ENCODE assay signal across 1 cellular context in the genomic region with DNA sequence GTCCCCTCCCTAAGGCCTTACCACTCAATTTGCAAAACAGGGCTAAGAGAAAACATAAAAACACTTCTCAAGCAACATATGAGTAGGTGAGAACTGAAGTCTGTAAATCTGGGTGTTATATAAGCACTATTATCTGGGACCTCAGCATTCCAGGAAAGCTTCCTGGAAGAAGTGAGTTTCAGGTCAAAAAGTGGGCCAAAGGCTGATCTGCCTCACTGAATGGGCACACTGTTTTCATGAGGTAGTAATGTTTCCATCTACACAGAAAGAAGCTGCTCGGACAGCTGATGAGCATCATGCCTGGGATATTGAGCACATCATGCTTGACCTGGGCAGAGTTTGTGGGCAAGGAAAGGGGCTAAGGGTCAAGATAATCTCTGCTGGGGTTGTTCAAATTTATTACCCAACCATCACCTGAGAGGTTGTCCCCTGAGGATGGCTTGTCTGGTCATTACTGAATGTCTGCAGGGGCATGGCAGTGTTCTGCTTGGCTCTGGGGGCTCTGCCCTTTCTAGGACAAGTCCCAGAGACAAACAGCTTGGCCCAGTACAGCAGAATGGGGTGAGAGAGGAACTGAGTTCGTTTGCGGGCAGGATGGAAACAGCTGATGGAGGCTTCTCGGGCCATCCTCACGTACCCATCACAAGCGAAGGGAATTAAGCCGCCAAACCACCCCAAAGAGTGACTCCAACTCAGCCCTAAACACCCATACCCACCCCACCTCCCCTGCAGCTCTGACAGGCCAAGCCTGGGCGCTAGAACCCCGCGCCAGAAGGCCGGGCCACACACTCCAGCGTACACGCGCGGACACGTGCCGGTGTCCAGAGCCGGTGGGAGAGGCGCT.
A peak's percentile ranks its signal among the peaks of the same experiment; 100 is the strongest.
TF ChIP-seq lines count a peak whose summit lies in the region.

No MANE protein-coding gene starts in this region.

TF ChIP-seq in K562, 482 proteins besides CTCF, POLR2A, EP300 and RAD21 (continued from another document):
- 0 out of 2 replicates have a peak, but pooled peaks have one; percentile 16 for TF ChIP-seq SRSF1 (IDR thresholded peaks at IDR 0.05; ENCODE audit: low read depth, low read length)
- TF ChIP-seq, protein P1, sequence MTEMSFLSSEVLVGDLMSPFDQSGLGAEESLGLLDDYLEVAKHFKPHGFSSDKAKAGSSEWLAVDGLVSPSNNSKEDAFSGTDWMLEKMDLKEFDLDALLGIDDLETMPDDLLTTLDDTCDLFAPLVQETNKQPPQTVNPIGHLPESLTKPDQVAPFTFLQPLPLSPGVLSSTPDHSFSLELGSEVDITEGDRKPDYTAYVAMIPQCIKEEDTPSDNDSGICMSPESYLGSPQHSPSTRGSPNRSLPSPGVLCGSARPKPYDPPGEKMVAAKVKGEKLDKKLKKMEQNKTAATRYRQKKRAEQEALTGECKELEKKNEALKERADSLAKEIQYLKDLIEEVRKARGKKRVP (CRISPR knock-in tag; IDR thresholded peaks at IDR 0.05) = no peak
- TF ChIP-seq KDM1A (IDR thresholded peaks at IDR 0.05) = peak in 1 of 2 experiments; percentile 36; a peak in 1 of 4 replicates
- TF ChIP-seq, protein P2, sequence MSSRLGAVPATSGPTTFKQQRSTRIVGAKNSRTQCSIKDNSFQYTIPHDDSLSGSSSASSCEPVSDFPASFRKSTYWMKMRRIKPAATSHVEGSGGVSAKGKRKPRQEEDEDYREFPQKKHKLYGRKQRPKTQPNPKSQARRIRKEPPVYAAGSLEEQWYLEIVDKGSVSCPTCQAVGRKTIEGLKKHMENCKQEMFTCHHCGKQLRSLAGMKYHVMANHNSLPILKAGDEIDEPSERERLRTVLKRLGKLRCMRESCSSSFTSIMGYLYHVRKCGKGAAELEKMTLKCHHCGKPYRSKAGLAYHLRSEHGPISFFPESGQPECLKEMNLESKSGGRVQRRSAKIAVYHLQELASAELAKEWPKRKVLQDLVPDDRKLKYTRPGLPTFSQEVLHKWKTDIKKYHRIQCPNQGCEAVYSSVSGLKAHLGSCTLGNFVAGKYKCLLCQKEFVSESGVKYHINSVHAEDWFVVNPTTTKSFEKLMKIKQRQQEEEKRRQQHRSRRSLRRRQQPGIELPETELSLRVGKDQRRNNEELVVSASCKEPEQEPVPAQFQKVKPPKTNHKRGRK (tag; IDR thresholded peaks at IDR 0.05) = no peak
- peak; percentile 37; the same call in 1 of the 2 replicates for TF ChIP-seq DPF2 (IDR thresholded peaks at IDR 0.05)
- TF ChIP-seq MTF1 (CRISPR knock-in tag; IDR thresholded peaks at IDR 0.05; ENCODE audit: borderline replicate concordance) = 0 out of 2 replicates have a peak, but pooled peaks have one; percentile 23
- peak; percentile 79 for TF ChIP-seq ZFP36 (IDR thresholded peaks at IDR 0.05; ENCODE audit: low read depth, low read length, partially characterized antibody)
- 0 out of 3 replicates have a peak, but pooled peaks of 1 of the 2 experiments have one; percentile 47 for TF ChIP-seq CBX3 (IDR thresholded peaks at IDR 0.05; ENCODE audit: borderline replicate concordance in 1 of 2, low read length in 2 of 2)
- TF ChIP-seq, protein P3, sequence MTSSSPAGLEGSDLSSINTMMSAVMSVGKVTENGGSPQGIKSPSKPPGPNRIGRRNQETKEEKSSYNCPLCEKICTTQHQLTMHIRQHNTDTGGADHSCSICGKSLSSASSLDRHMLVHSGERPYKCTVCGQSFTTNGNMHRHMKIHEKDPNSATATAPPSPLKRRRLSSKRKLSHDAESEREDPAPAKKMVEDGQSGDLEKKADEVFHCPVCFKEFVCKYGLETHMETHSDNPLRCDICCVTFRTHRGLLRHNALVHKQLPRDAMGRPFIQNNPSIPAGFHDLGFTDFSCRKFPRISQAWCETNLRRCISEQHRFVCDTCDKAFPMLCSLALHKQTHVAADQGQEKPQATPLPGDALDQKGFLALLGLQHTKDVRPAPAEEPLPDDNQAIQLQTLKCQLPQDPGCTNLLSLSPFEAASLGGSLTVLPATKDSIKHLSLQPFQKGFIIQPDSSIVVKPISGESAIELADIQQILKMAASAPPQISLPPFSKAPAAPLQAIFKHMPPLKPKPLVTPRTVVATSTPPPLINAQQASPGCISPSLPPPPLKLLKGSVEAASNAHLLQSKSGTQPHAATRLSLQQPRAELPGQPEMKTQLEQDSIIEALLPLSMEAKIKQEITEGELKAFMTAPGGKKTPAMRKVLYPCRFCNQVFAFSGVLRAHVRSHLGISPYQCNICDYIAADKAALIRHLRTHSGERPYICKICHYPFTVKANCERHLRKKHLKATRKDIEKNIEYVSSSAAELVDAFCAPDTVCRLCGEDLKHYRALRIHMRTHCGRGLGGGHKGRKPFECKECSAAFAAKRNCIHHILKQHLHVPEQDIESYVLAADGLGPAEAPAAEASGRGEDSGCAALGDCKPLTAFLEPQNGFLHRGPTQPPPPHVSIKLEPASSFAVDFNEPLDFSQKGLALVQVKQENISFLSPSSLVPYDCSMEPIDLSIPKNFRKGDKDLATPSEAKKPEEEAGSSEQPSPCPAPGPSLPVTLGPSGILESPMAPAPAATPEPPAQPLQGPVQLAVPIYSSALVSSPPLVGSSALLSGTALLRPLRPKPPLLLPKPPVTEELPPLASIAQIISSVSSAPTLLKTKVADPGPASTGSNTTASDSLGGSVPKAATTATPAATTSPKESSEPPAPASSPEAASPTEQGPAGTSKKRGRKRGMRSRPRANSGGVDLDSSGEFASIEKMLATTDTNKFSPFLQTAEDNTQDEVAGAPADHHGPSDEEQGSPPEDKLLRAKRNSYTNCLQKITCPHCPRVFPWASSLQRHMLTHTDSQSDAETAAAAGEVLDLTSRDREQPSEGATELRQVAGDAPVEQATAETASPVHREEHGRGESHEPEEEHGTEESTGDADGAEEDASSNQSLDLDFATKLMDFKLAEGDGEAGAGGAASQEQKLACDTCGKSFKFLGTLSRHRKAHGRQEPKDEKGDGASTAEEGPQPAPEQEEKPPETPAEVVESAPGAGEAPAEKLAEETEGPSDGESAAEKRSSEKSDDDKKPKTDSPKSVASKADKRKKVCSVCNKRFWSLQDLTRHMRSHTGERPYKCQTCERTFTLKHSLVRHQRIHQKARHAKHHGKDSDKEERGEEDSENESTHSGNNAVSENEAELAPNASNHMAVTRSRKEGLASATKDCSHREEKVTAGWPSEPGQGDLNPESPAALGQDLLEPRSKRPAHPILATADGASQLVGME (CRISPR knock-in tag; IDR thresholded peaks at IDR 0.05) = 0 out of 2 replicates have a peak, but pooled peaks have one; percentile 3
- TF ChIP-seq, protein P4, sequence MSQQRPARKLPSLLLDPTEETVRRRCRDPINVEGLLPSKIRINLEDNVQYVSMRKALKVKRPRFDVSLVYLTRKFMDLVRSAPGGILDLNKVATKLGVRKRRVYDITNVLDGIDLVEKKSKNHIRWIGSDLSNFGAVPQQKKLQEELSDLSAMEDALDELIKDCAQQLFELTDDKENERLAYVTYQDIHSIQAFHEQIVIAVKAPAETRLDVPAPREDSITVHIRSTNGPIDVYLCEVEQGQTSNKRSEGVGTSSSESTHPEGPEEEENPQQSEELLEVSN (IDR thresholded peaks at IDR 0.05; ENCODE audit: borderline replicate concordance in 1 of 2, extremely low read depth in 1 of 2, insufficient read depth in 1 of 2, insufficient read length in 1 of 2, low read depth in 1 of 2, low read length in 1 of 2, poor library complexity in 1 of 2, severe bottlenecking in 1 of 2) = peak; percentile 70 to 85
- TF ChIP-seq ZNF57 (CRISPR knock-in tag; IDR thresholded peaks at IDR 0.05) = peak; percentile 61; the same call in 1 of the 2 replicates
- no peak for TF ChIP-seq CBFA2T3 (IDR thresholded peaks at IDR 0.05)
- no peak for TF ChIP-seq ZSCAN32 (CRISPR knock-in tag; IDR thresholded peaks at IDR 0.05)
- TF ChIP-seq ZNF668 (CRISPR knock-in tag; IDR thresholded peaks at IDR 0.05) = no peak
- no peak for TF ChIP-seq ZNF830 (CRISPR knock-in tag; IDR thresholded peaks at IDR 0.05)
- TF ChIP-seq, protein P5, sequence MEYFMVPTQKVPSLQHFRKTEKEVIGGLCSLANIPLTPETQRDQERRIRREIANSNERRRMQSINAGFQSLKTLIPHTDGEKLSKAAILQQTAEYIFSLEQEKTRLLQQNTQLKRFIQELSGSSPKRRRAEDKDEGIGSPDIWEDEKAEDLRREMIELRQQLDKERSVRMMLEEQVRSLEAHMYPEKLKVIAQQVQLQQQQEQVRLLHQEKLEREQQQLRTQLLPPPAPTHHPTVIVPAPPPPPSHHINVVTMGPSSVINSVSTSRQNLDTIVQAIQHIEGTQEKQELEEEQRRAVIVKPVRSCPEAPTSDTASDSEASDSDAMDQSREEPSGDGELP (CRISPR knock-in tag; IDR thresholded peaks at IDR 0.05; ENCODE audit: borderline replicate concordance) = no peak; the same call in none of the 2 replicates
- no peak for TF ChIP-seq ZNF717 (CRISPR knock-in tag; IDR thresholded peaks at IDR 0.05)
- TF ChIP-seq RFX5 (IDR thresholded peaks at IDR 0.05; ENCODE audit: low read depth, low read length) = no peak
- TF ChIP-seq, protein P6, sequence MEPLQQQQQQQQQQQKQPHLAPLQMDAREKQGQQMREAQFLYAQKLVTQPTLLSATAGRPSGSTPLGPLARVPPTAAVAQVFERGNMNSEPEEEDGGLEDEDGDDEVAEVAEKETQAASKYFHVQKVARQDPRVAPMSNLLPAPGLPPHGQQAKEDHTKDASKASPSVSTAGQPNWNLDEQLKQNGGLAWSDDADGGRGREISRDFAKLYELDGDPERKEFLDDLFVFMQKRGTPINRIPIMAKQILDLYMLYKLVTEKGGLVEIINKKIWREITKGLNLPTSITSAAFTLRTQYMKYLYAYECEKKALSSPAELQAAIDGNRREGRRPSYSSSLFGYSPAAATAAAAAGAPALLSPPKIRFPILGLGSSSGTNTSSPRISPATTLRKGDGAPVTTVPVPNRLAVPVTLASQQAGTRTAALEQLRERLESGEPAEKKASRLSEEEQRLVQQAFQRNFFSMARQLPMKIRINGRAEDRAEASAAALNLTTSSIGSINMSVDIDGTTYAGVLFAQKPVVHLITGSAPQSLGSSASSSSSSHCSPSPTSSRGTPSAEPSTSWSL (CRISPR knock-in tag; IDR thresholded peaks at IDR 0.05; ENCODE audit: borderline replicate concordance) = peak; percentile 79; the same call in 1 of the 2 replicates
